ENCODE assay signal across 7 cellular contexts in genomic region chr2:241508240-241508509, GRCh38. TPM values are rescaled to one million over a fixed set of nuclear protein-coding genes. Genes with fewer than 3 reads are reported as not detected.
DNase-seq lines count a peak whose midpoint lies in the region; ATAC-seq and TF ChIP-seq lines count a peak whose summit lies in the region.

No MANE protein-coding gene starts in this region.

- no peak for DNase-seq in RWPE1 (ENCODE audit: low spot score)
- DNase-seq in epidermal melanocyte (ENCODE audit: insufficient read length, low spot score): peak; percentile 43
- no peak for DNase-seq in inferior parietal cortex (ENCODE audit: extremely low spot score)
- DNase-seq in amniotic stem cell (lab: John Stamatoyannopoulos, UW): no peak

- no peaks in the 10 kb centered on the region for H3K9me3 ChIP-seq in neural cell (ENCODE audit: low read length)

- TF ChIP-seq RAD21 in neural cell (conservative IDR thresholded peaks at IDR 0.05): no peak

- no peaks in the 10 kb centered on the region for H3F3A ChIP-seq in neural cell (ENCODE audit: insufficient read depth, low read length, poor library complexity, severe bottlenecking)

- TF ChIP-seq EP300 in neural cell (conservative IDR thresholded peaks at IDR 0.05; ENCODE audit: poor library complexity, severe bottlenecking): no peak

- H2AFZ ChIP-seq in neural cell (ENCODE audit: low read depth, low read length): no peak overlapping the region

- no peaks in the 10 kb centered on the region for H3K27me3 ChIP-seq in neural cell (ENCODE audit: insufficient read depth, low read depth, low read length)

- POLR2A ChIA-PET in RWPE1 (lab: Yijun Ruan, JAX; ENCODE audit: low non-redundant PET): no interaction called here

- peak overlapping the region; percentile 85 for H3K27ac ChIP-seq in RWPE1
- peak overlapping the region; percentile 68 for H3K27ac ChIP-seq in neural cell (ENCODE audit: low read length)

- no peak overlapping the region for H3K4me2 ChIP-seq in neural cell (ENCODE audit: low read length)

- H3K4me3 ChIP-seq in neural cell (ENCODE audit: low read length): peak overlapping the region; percentile 99

- peaks cover 7% of the 10 kb centered on the region for H4K20me1 ChIP-seq in neural cell (ENCODE audit: insufficient read depth)

- no peaks in the 10 kb centered on the region for H3K36me3 ChIP-seq in neural cell (ENCODE audit: insufficient read depth, low read length)

- peak overlapping the region; percentile 83 for H3K9ac ChIP-seq in neural cell (ENCODE audit: low read length)

- TF ChIP-seq CTCF in RWPE1 (conservative IDR thresholded peaks at IDR 0.05; ENCODE audit: low read depth): no peak
- TF ChIP-seq CTCF in neural cell (IDR thresholded peaks at IDR 0.05; ENCODE audit: poor library complexity, severe bottlenecking): no peak

- H3K79me2 ChIP-seq in neural cell (replicated peaks; ENCODE audit: insufficient read depth, low read length): peaks cover 27% of the 10 kb centered on the region

- ATAC-seq in GM18519 (IDR thresholded peaks at IDR 0.05; ENCODE audit: low FRiP score, unreplicated experiment) (peak; percentile 18), HG02588 (IDR thresholded peaks at IDR 0.05; ENCODE audit: unreplicated experiment) (peak; percentile 30)

- CTCF ChIA-PET in RWPE1 (lab: Yijun Ruan, JAX): interaction anchor here (1.4 kb wide), 1 partner anchor 91 kb away, joined by 6 read pairs; no protein-coding TSS in a partner anchor

- no peaks in the 10 kb centered on the region for H3K9me2 ChIP-seq in neural cell (ENCODE audit: insufficient read depth, low read length)

TF ChIP-seq in neural cell, 6 proteins besides CTCF, POLR2A, EP300 and RAD21:
- no peak for TF ChIP-seq MXI1 (conservative IDR thresholded peaks at IDR 0.05; ENCODE audit: poor library complexity, severe bottlenecking)
- no peak for TF ChIP-seq REST (IDR thresholded peaks at IDR 0.05; ENCODE audit: borderline replicate concordance)
- TF ChIP-seq TAF1 (IDR thresholded peaks at IDR 0.05; ENCODE audit: low read depth): no peak
- TF ChIP-seq SMC3 (conservative IDR thresholded peaks at IDR 0.05; ENCODE audit: poor library complexity): no peak
- no peak for TF ChIP-seq POLR2AphosphoS5 (IDR thresholded peaks at IDR 0.05)
- no peak for TF ChIP-seq EZH2 (IDR thresholded peaks at IDR 0.05; ENCODE audit: borderline replicate concordance, insufficient read depth, low read length, poor library complexity, severe bottlenecking)

RNA-seq across cellular contexts. Expression of gene STK25, which starts 0.2 kb away (rescaled TPM):
- polyA plus RNA-seq in neural cell: 580 and 628 TPM in 2 replicates
- 230 and 246 TPM in 2 replicates for polyA minus RNA-seq in neural cell

RNA-seq across cellular contexts. Expression of gene BOK, which starts 50.4 kb away (rescaled TPM):
- polyA plus RNA-seq in neural cell: 2.3 and 3.9 TPM in 2 replicates
- 1.2 and 1.3 TPM in 2 replicates for polyA minus RNA-seq in neural cell
